In genomic region chr17:17739388-17740066, GRCh38 we compare ENCODE assay signal across 2 cellular contexts.
TF ChIP-seq lines count a peak whose summit lies in the region.

No MANE protein-coding gene starts in this region.

TF ChIP-seq in HEK293, 187 proteins besides CTCF, POLR2A, EP300 and RAD21 (continued from another document):
- no peak for TF ChIP-seq ZBTB8A (tag by site-specific recombination; IDR thresholded peaks at IDR 0.05)
- no peak for TF ChIP-seq GLI4 (tag by site-specific recombination; IDR thresholded peaks at IDR 0.05)
- peak; percentile 89 for TF ChIP-seq PRDM10 (tag by site-specific recombination; IDR thresholded peaks at IDR 0.05)
- no peak for TF ChIP-seq ZSCAN30 (tag by site-specific recombination; IDR thresholded peaks at IDR 0.05)
- TF ChIP-seq KLF17 (tag by site-specific recombination; IDR thresholded peaks at IDR 0.05), result peak; percentile 71
- TF ChIP-seq IKZF3 (tag by site-specific recombination; IDR thresholded peaks at IDR 0.05), result peak; percentile 62; the same call in 1 of the 2 replicates
- no peak for TF ChIP-seq ZNF354C (tag by site-specific recombination; IDR thresholded peaks at IDR 0.05; ENCODE audit: borderline replicate concordance, low read depth)
- TF ChIP-seq ZNF366 (tag by site-specific recombination; conservative IDR thresholded peaks at IDR 0.05), result no peak
- TF ChIP-seq BCL6B (tag by site-specific recombination; IDR thresholded peaks at IDR 0.05), result no peak
- TF ChIP-seq ZSCAN23 (tag by site-specific recombination; IDR thresholded peaks at IDR 0.05), result no peak
- no peak for TF ChIP-seq ZSCAN16 (tag by site-specific recombination; IDR thresholded peaks at IDR 0.05)
- no peak for TF ChIP-seq ZNF37A (tag by site-specific recombination; IDR thresholded peaks at IDR 0.05)
- no peak for TF ChIP-seq ZNF585B (tag by site-specific recombination; IDR thresholded peaks at IDR 0.05)
- TF ChIP-seq GLIS1 (tag by site-specific recombination; IDR thresholded peaks at IDR 0.05), result peak; percentile 40; the same call in 1 of the 2 replicates

TF ChIP-seq in K562, 482 proteins besides CTCF, POLR2A, EP300 and RAD21 (continued from another document and continues in another):
- TF ChIP-seq CLOCK (CRISPR knock-in tag; IDR thresholded peaks at IDR 0.05; ENCODE audit: borderline replicate concordance) (no peak), ZNF696 (CRISPR knock-in tag; conservative IDR thresholded peaks at IDR 0.05) (no peak), MBD1 (CRISPR knock-in tag; IDR thresholded peaks at IDR 0.05) (no peak), ZNF395 (CRISPR knock-in tag; IDR thresholded peaks at IDR 0.05) (no peak), SAFB (IDR thresholded peaks at IDR 0.05; ENCODE audit: borderline replicate concordance, low read depth, low read length) (no peak), ZBTB7A (IDR thresholded peaks at IDR 0.05; ENCODE audit: borderline replicate concordance, control insufficient read depth, low read depth, low read length) (peak; percentile 40; the same call in 1 of the 2 replicates), RERE (CRISPR knock-in tag; IDR thresholded peaks at IDR 0.05; ENCODE audit: borderline replicate concordance) (no peak), ZNF133 (CRISPR knock-in tag; IDR thresholded peaks at IDR 0.05) (no peak), ZNF316 (IDR thresholded peaks at IDR 0.05) (no peak), ZNF518B (CRISPR knock-in tag; IDR thresholded peaks at IDR 0.05) (no peak), SMAD3 (CRISPR knock-in tag; conservative IDR thresholded peaks at IDR 0.05) (no peak), TGIF2 (CRISPR knock-in tag; IDR thresholded peaks at IDR 0.05) (no peak), NR4A1 (CRISPR knock-in tag; IDR thresholded peaks at IDR 0.05) (no peak), NR4A1 (tag; IDR thresholded peaks at IDR 0.05) (no peak), ADNP (tag; IDR thresholded peaks at IDR 0.05) (no peak), CBFB (CRISPR knock-in tag; IDR thresholded peaks at IDR 0.05) (no peak), BRD9 (IDR thresholded peaks at IDR 0.05; ENCODE audit: low read depth, partially characterized antibody) (no peak), TFAP4 (CRISPR knock-in tag; IDR thresholded peaks at IDR 0.05; ENCODE audit: borderline replicate concordance) (peak; percentile 63; the same call in 1 of the 2 replicates), XRCC4 (IDR thresholded peaks at IDR 0.05; ENCODE audit: extremely low read depth, insufficient read depth, insufficient read length) (no peak), NR0B1 (IDR thresholded peaks at IDR 0.05; ENCODE audit: partially characterized antibody) (no peak), SP2 (IDR thresholded peaks at IDR 0.05; ENCODE audit: extremely low read depth, low read depth, low read length, poor library complexity, severe bottlenecking) (no peak), BRD4 (IDR thresholded peaks at IDR 0.05) (no peak), RUNX1 (IDR thresholded peaks at IDR 0.05; ENCODE audit: low read depth) (no peak), CXXC5 (CRISPR knock-in tag; IDR thresholded peaks at IDR 0.05) (no peak), ZBTB26 (CRISPR knock-in tag; IDR thresholded peaks at IDR 0.05) (no peak), RBFOX2 (IDR thresholded peaks at IDR 0.05; ENCODE audit: low read depth, low read length) (no peak), JUND (IDR thresholded peaks at IDR 0.05; ENCODE audit: borderline replicate concordance, low read depth, low read length) (peak; percentile 67), JUND (tag; IDR thresholded peaks at IDR 0.05; ENCODE audit: borderline replicate concordance, low read depth, low read length) (peak; percentile 42; the same call in 1 of the 3 replicates), BDP1 (IDR thresholded peaks at IDR 0.05; ENCODE audit: insufficient read depth, insufficient read length) (no peak), CBFA2T2 (conservative IDR thresholded peaks at IDR 0.05) (peak; percentile 27; the same call in 1 of the 2 replicates)
